Comparison of ENCODE assay signal across 20 cellular contexts in the genomic region with DNA sequence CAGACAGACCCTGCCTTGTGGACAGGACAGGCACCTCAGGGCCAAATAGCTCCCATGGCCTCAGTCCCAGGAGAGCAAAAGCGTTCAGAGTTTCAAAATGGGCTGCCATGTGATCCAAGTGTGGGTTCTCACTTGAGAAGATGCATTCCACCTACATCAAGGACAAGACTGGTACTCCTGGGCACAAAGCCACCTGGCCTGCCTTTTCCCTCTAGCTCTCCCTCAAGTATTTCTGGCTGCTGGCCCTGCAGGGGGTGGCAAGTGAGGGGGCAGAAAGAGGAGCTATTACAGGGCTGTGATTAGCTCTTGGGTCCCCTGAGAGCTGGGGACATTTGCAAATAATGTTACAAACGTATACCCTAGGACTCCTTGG. TPM values are rescaled to one million over a fixed set of nuclear protein-coding genes. Genes with fewer than 3 reads are reported as not detected.
"Had no signal": no experiment of that assay in that cellular context is flagged by ENCODE, and none has a peak within 500 bp of the region (broad histone marks: within the 10 kb centered on the region; RNA-seq: fewer than 3 reads in every experiment).

No MANE protein-coding gene starts in this region.

- DNase-seq: activated CD4-positive, alpha-beta T cell treated with anti-CD3 and anti-CD28 coated beads, Interleukin-2, amount 50 U/mL, for 4 hours; activated naive CD4-positive, alpha-beta T cell treated with anti-CD3 and anti-CD28 coated beads, Interleukin-2, amount 10 ng/mL, durations not matched to agents 7 days and 5 days; foreskin fibroblast; head of caudate nucleus; islet precursor cell; natural killer cell; spleen; T-helper 9 cell; testis had no signal

- H3K9me3 ChIP-seq: esophagus muscularis mucosa, neutrophil, spleen, testis had no signal

- H3K27ac ChIP-seq: cardiac muscle cell, esophagus muscularis mucosa, neutrophil, SK-N-MC, spleen, testis had no signal

- ATAC-seq: activated CD4-positive, CD25-positive, alpha-beta regulatory T cell treated with anti-CD3 and anti-CD28 coated beads, Interleukin-2, amount 50 U/mL, for 24 hours; activated T-helper 17 cell treated with anti-CD3 and anti-CD28 coated beads, Interleukin-2, amount 50 U/mL, for 72 hours; left lobe of liver; natural killer cell; sciatic nerve had no signal

- H3K27me3 ChIP-seq: cardiac muscle cell, esophagus muscularis mucosa, spleen, testis had no signal

- H3K4me3 ChIP-seq: cardiac muscle cell, esophagus muscularis mucosa, SK-N-MC, spleen, testis had no signal

RNA-seq across cellular contexts. Expression of gene TMEM89, which starts 20.0 kb away (rescaled TPM):
- total RNA-seq: cardiac muscle cell, esophagus muscularis mucosa, left lobe of liver, mucosa of gallbladder, natural killer cell, progenitor cell of endocrine pancreas, sciatic nerve, spleen, ureter had no signal

RNA-seq across cellular contexts. Expression of gene UCN2, which starts 38.0 kb away (rescaled TPM):
- total RNA-seq: esophagus muscularis mucosa, left lobe of liver, mucosa of gallbladder, natural killer cell, sciatic nerve had no signal
